ENCODE assay signal across 8 cellular contexts in genomic region chr14:57268161-57269067, GRCh38.
A peak's percentile ranks its signal among the peaks of the same experiment; 100 is the strongest.
DNase-seq lines count a peak whose midpoint lies in the region; ATAC-seq and TF ChIP-seq lines count a peak whose summit lies in the region.

A gene with protein sequence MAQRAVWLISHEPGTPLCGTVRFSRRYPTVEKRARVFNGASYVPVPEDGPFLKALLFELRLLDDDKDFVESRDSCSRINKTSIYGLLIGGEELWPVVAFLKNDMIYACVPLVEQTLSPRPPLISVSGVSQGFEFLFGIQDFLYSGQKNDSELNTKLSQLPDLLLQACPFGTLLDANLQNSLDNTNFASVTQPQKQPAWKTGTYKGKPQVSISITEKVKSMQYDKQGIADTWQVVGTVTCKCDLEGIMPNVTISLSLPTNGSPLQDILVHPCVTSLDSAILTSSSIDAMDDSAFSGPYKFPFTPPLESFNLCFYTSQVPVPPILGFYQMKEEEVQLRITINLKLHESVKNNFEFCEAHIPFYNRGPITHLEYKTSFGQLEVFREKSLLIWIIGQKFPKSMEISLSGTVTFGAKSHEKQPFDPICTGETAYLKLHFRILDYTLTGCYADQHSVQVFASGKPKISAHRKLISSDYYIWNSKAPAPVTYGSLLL (plus strand): TSS chr14:57268971. CDS start chr14:57269315, 344 bp downstream.
A gene with protein sequence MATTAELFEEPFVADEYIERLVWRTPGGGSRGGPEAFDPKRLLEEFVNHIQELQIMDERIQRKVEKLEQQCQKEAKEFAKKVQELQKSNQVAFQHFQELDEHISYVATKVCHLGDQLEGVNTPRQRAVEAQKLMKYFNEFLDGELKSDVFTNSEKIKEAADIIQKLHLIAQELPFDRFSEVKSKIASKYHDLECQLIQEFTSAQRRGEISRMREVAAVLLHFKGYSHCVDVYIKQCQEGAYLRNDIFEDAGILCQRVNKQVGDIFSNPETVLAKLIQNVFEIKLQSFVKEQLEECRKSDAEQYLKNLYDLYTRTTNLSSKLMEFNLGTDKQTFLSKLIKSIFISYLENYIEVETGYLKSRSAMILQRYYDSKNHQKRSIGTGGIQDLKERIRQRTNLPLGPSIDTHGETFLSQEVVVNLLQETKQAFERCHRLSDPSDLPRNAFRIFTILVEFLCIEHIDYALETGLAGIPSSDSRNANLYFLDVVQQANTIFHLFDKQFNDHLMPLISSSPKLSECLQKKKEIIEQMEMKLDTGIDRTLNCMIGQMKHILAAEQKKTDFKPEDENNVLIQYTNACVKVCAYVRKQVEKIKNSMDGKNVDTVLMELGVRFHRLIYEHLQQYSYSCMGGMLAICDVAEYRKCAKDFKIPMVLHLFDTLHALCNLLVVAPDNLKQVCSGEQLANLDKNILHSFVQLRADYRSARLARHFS (minus strand): TSS chr14:57268905. CDS start chr14:57268648, 257 bp downstream.

- CTCF ChIA-PET in GM10248 (lab: Yijun Ruan, JAX) = interaction anchor here (1.1 to 2.7 kb wide), 4 partner anchors 11 to 25 kb away, joined by 3 to 10 read pairs (median 6); no protein-coding TSS in a partner anchor

- H3K4me1 Mint-ChIP-seq in activated naive CD4-positive, alpha-beta T cell treated with anti-CD3 and anti-CD28 coated beads, Interleukin-2, amount 50 U/mL, for 24 hours = peaks cover 74% of the 10 kb centered on the region

- ATAC-seq in HG02588 (IDR thresholded peaks at IDR 0.05; ENCODE audit: unreplicated experiment) = peak; percentile 88
- ATAC-seq in SK-N-SH treated with all-trans-retinoic acid at 6 μM for 48 hours = peak; percentile 93

- TF ChIP-seq CTCF in GM10248 (IDR thresholded peaks at IDR 0.05; ENCODE audit: control extremely low read depth, extremely low read depth, low read depth, missing control alignments) = no peak

- H3K9me3 Mint-ChIP-seq in activated naive CD4-positive, alpha-beta T cell treated with anti-CD3 and anti-CD28 coated beads, Interleukin-2, amount 50 U/mL, for 24 hours = no peaks in the 10 kb centered on the region

- POLR2A ChIA-PET in GM10248 (lab: Yijun Ruan, JAX) = interaction anchor here (0.6 to 1.0 kb wide), 2 partner anchors 10 to 409 kb away, joined by 3 read pairs; no protein-coding TSS in a partner anchor

- peak within 1 kb of the TSS; percentile 100 for H3K27ac Mint-ChIP-seq in activated naive CD4-positive, alpha-beta T cell treated with anti-CD3 and anti-CD28 coated beads, Interleukin-2, amount 50 U/mL, for 24 hours

- no peaks in the 10 kb centered on the region for H3K27me3 Mint-ChIP-seq in activated naive CD4-positive, alpha-beta T cell treated with anti-CD3 and anti-CD28 coated beads, Interleukin-2, amount 50 U/mL, for 24 hours

- H3K4me3 Mint-ChIP-seq in activated naive CD4-positive, alpha-beta T cell treated with anti-CD3 and anti-CD28 coated beads, Interleukin-2, amount 50 U/mL, for 24 hours = peak within 1 kb of the TSS; percentile 99

- peaks cover 12% of the 10 kb centered on the region for H3K36me3 Mint-ChIP-seq in activated naive CD4-positive, alpha-beta T cell treated with anti-CD3 and anti-CD28 coated beads, Interleukin-2, amount 50 U/mL, for 24 hours

- DNase-seq in GM10248 (ENCODE audit: extremely low spot score) (peak; percentile 89), NCI-H1092 (lab: John Stamatoyannopoulos, UW) (peak; percentile 96), germinal center (ENCODE audit: low spot score) (peak; percentile 86), non-pigmented ciliary epithelial cell (ENCODE audit: low read depth) (peak; percentile 54), superior temporal gyrus (ENCODE audit: extremely low spot score) (peak; percentile 97)

TF ChIP-seq in SK-N-SH treated with all-trans-retinoic acid at 6 μM for 48 hours, 23 proteins besides CTCF, POLR2A, EP300 and RAD21:
- TF ChIP-seq, protein P1, sequence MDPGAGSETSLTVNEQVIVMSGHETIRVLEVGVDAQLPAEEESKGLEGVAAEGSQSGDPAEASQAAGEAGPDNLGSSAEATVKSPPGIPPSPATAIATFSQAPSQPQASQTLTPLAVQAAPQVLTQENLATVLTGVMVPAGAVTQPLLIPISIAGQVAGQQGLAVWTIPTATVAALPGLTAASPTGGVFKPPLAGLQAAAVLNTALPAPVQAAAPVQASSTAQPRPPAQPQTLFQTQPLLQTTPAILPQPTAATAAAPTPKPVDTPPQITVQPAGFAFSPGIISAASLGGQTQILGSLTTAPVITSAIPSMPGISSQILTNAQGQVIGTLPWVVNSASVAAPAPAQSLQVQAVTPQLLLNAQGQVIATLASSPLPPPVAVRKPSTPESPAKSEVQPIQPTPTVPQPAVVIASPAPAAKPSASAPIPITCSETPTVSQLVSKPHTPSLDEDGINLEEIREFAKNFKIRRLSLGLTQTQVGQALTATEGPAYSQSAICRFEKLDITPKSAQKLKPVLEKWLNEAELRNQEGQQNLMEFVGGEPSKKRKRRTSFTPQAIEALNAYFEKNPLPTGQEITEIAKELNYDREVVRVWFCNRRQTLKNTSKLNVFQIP (CRISPR knock-in tag; IDR thresholded peaks at IDR 0.05; ENCODE audit: borderline replicate concordance, low read depth) = no peak
- TF ChIP-seq ZFP3 (CRISPR knock-in tag; IDR thresholded peaks at IDR 0.05) = 0 out of 2 replicates have a peak, but pooled peaks have one; percentile 3
- TF ChIP-seq ZNF565 (CRISPR knock-in tag; conservative IDR thresholded peaks at IDR 0.05; ENCODE audit: low read depth) = no peak
- TF ChIP-seq TCF4 (CRISPR knock-in tag; IDR thresholded peaks at IDR 0.05; ENCODE audit: borderline replicate concordance) = no peak
TF ChIP-seq in SK-N-SH treated with all-trans-retinoic acid at 6 μM for 48 hours: peak in this region for 1.

Comparison
In these comparisons a context has a peak if more than half of its experiments do, and no peak if none do; other contexts are left out.
1. Peak in every context shown above with its lines: DNase-seq and ATAC-seq.